Comparison of ENCODE assay signal across 26 cellular contexts in genomic region chr11:134439181-134439580, GRCh38. TPM values are rescaled to one million over a fixed set of nuclear protein-coding genes. Genes with fewer than 3 reads are reported as not detected.
DNase-seq lines count a peak whose midpoint lies in the region; ATAC-seq, FAIRE-seq and TF ChIP-seq lines count a peak whose summit lies in the region.
"Had no signal": no experiment of that assay in that cellular context is flagged by ENCODE, and none has a peak within 500 bp of the region (broad histone marks: within the 10 kb centered on the region; RNA-seq: fewer than 3 reads in every experiment).

No MANE protein-coding gene starts in this region.

- peaks cover 6 to 22% of the 10 kb centered on the region in 2 donors for H3K27me3 Mint-ChIP-seq in CD8-positive, alpha-beta memory T cell

- 29% methylated on average over 2 of the region's 8 CpGs for WGBS in SK-N-SH (ENCODE audit: low lambda C conversion rate)
- WGBS in HepG2 (ENCODE audit: low lambda C conversion rate) = 69% methylated on average over 4 of the region's 8 CpGs

- no peaks in the 10 kb centered on the region for H3K79me2 ChIP-seq in SK-N-SH (ENCODE audit: insufficient read depth)
- no peaks in the 10 kb centered on the region for H3K79me2 ChIP-seq in HepG2 (ENCODE audit: insufficient read depth, low read length)

- POLR2A ChIA-PET in SK-N-SH (lab: Yijun Ruan, JAX) = no interaction called here
- POLR2A ChIA-PET in HepG2 (lab: Yijun Ruan, JAX) = no interaction called here
- POLR2A ChIA-PET in CD8-positive, alpha-beta memory T cell (lab: Charles Lee) = no interaction called here

- H3K27me3 ChIP-seq in SK-N-SH (ENCODE audit: insufficient read depth) (no peaks in the 10 kb centered on the region), HepG2 (ENCODE audit: control insufficient read depth in 1 of 2, insufficient read depth in 2 of 2, low read length in 2 of 2) (peaks cover 2 to 15% of the 10 kb centered on the region in 2 experiments; a peak in 3 of 5 replicates), MG63 (no peaks in the 10 kb centered on the region), brain microvascular endothelial cell (replicated peaks) (no peaks in the 10 kb centered on the region)
- no peaks in the 10 kb centered on the region for H3K27me3 ChIP-seq in CD8-positive, alpha-beta memory T cell (ENCODE audit: insufficient read depth, low read length, poor library complexity, severe bottlenecking)

- H3K9me3 ChIP-seq in SK-N-SH (no peaks in the 10 kb centered on the region), HepG2 (ENCODE audit: low read length) (no peaks in the 10 kb centered on the region), MG63 (no peaks in the 10 kb centered on the region)
- no peaks in the 10 kb centered on the region for H3K9me3 ChIP-seq in CD8-positive, alpha-beta memory T cell (ENCODE audit: low read length)
- H3K9me3 ChIP-seq: heart right ventricle, upper lobe of right lung had no signal

- H3K9me3 Mint-ChIP-seq in CD8-positive, alpha-beta memory T cell = peaks cover 0 to 2% (median 0%) of the 10 kb centered on the region in 5 donors

- H3K36me3 Mint-ChIP-seq in CD8-positive, alpha-beta memory T cell = no peaks in the 10 kb centered on the region
- H3K36me3 Mint-ChIP-seq: activated naive CD8-positive, alpha-beta T cell; naive thymus-derived CD4-positive, alpha-beta T cell had no signal

- H3K9me2 ChIP-seq in SK-N-SH = no peaks in the 10 kb centered on the region

- no TSS peak for BruUV-seq in HepG2 (replicated peaks; lab: Mats Ljungman, UMichigan)

- H3K9ac ChIP-seq in SK-N-SH (no peak overlapping the region), HepG2 (ENCODE audit: insufficient read depth, low read depth, low read length) (no peak overlapping the region)

- in situ Hi-C loops in HepG2 (cut with HindIII; ENCODE audit: extremely low pct_ligation_motif_present, low pct_unique_long_range_greater_than_20kb) (no loop called here), brain microvascular endothelial cell (cut with HindIII; ENCODE audit: low pct_ligation_motif_present, low sequenced_read_pairs) (no loop called here)

- H2AFZ ChIP-seq in SK-N-SH (ENCODE audit: low read depth) (no peak overlapping the region), HepG2 (ENCODE audit: low read length) (no peak overlapping the region)

- H3K27ac Mint-ChIP-seq in CD8-positive, alpha-beta memory T cell = no peak overlapping the region
- H3K27ac Mint-ChIP-seq: activated naive CD8-positive, alpha-beta T cell; activated T-cell treated with anti-CD3 and anti-CD28 coated beads, Interleukin-2, amount 50 U/mL, for 72 hours; naive thymus-derived CD4-positive, alpha-beta T cell had no signal

- CTCF ChIA-PET in SK-N-SH (lab: Yijun Ruan, JAX) = interaction anchor here (0.9 kb wide), 1 partner anchor 79 kb away, joined by 3 read pairs; no protein-coding TSS in a partner anchor
- CTCF ChIA-PET in HepG2 (lab: Yijun Ruan, JAX; ENCODE audit: low intra/inter-chr PET ratio, low total read pairs) = no interaction called here
- CTCF ChIA-PET in CD8-positive, alpha-beta memory T cell (lab: Charles Lee) = no interaction called here

- H3K4me1 ChIP-seq in SK-N-SH (ENCODE audit: control insufficient read depth in 1 of 2, insufficient read depth in 2 of 2, low read depth in 1 of 2, low read length in 1 of 2) = peaks cover 0 to 16% of the 10 kb centered on the region in 2 experiments; a peak in 1 of 4 replicates
- H3K4me1 ChIP-seq in HepG2 (ENCODE audit: insufficient read depth, low read length) = peaks cover 8% of the 10 kb centered on the region
- H3K4me1 ChIP-seq in CD8-positive, alpha-beta memory T cell (ENCODE audit: insufficient read depth, low read length) = no peaks in the 10 kb centered on the region
- H3K4me1 ChIP-seq: heart right ventricle, upper lobe of right lung had no signal

- H3K27ac ChIP-seq in SK-N-SH (ENCODE audit: low read depth in 2 of 2, low read length in 1 of 2) (no peak overlapping the region), HepG2 (ENCODE audit: extremely low read length, insufficient read depth, low read length) (no peak overlapping the region), brain microvascular endothelial cell (no peak overlapping the region)
- no peak overlapping the region for H3K27ac ChIP-seq in CD8-positive, alpha-beta memory T cell (ENCODE audit: low read depth, low read length)
- H3K27ac ChIP-seq: heart right ventricle, skin epidermis, upper lobe of right lung had no signal

- H3K4me2 ChIP-seq in SK-N-SH (no peak overlapping the region), HepG2 (ENCODE audit: low read depth, low read length) (no peak overlapping the region)

- no peak overlapping the region for H3K4me3 Mint-ChIP-seq in CD8-positive, alpha-beta memory T cell
- H3K4me3 Mint-ChIP-seq: activated naive CD8-positive, alpha-beta T cell; activated T-cell treated with anti-CD3 and anti-CD28 coated beads, Interleukin-2, amount 50 U/mL, for 72 hours; naive thymus-derived CD4-positive, alpha-beta T cell had no signal

- no peak overlapping the region for H3K4me3 ChIP-seq in SK-N-SH (ENCODE audit: low read depth in 2 of 2, low read length in 1 of 2)
- no peak overlapping the region for H3K4me3 ChIP-seq in HepG2 (replicated peaks in 1 of 3; ENCODE audit: insufficient read depth in 1 of 3, low read depth in 2 of 3, low read length in 3 of 3)
- H3K4me3 ChIP-seq in MG63 = no peak overlapping the region
- H3K4me3 ChIP-seq in CD8-positive, alpha-beta memory T cell (ENCODE audit: low read length) = no peak overlapping the region
- no peak overlapping the region for H3K4me3 ChIP-seq in brain microvascular endothelial cell (ENCODE audit: low read depth, low read length)
- H3K4me3 ChIP-seq: heart right ventricle, skin epidermis, upper lobe of right lung had no signal

- FAIRE-seq in HepG2 (lab: Jason Lieb, UNC) = no peak
- FAIRE-seq: A204.1, endometrium had no signal

- no peak for TF ChIP-seq EP300 in SK-N-SH (IDR thresholded peaks at IDR 0.05; ENCODE audit: borderline replicate concordance in 1 of 2, low read depth in 1 of 2, low read length in 1 of 2)
- no peak for TF ChIP-seq EP300 in HepG2 (IDR thresholded peaks at IDR 0.05; ENCODE audit: low read depth in 2 of 2, low read length in 2 of 2)
- TF ChIP-seq EP300 in HepG2 (CRISPR knock-in tag; IDR thresholded peaks at IDR 0.05; ENCODE audit: borderline replicate concordance) = no peak

- no peak for TF ChIP-seq CTCF in SK-N-SH (IDR thresholded peaks at IDR 0.05)
- TF ChIP-seq CTCF in HepG2 (CRISPR knock-in tag; IDR thresholded peaks at IDR 0.05) = no peak
- no peak for TF ChIP-seq CTCF in brain microvascular endothelial cell (IDR thresholded peaks at IDR 0.05; ENCODE audit: low read depth, low read length, missing control alignments)

- ATAC-seq in SK-N-SH treated with all-trans-retinoic acid at 6 μM for 48 hours (no peak), HepG2 (peak; percentile 48)
- ATAC-seq: activated CD4-positive, CD25-positive, alpha-beta regulatory T cell treated with anti-CD3 and anti-CD28 coated beads, Interleukin-2, amount 50 U/mL, for 24 hours; activated T-cell treated with anti-CD3 and anti-CD28 coated beads, Interleukin-2, amount 50 U/mL, for 72 hours; heart right ventricle; naive thymus-derived CD4-positive, alpha-beta T cell; upper lobe of right lung had no signal

- no peak for TF ChIP-seq POLR2A in HepG2 (IDR thresholded peaks at IDR 0.05; ENCODE audit: insufficient read depth in 1 of 2, low read depth in 2 of 2, low read length in 2 of 2)

- no peaks in the 10 kb centered on the region for H3F3A ChIP-seq in SK-N-SH (replicated peaks; ENCODE audit: insufficient read depth)

- no peaks in the 10 kb centered on the region for H3K36me3 ChIP-seq in SK-N-SH (replicated peaks in 1 of 2; ENCODE audit: control insufficient read depth in 1 of 2, insufficient read depth in 2 of 2, low read length in 1 of 2)
- no peaks in the 10 kb centered on the region for H3K36me3 ChIP-seq in HepG2 (replicated peaks in 1 of 2; ENCODE audit: control insufficient read depth in 1 of 2, insufficient read depth in 2 of 2, low read length in 2 of 2)
- no peaks in the 10 kb centered on the region for H3K36me3 ChIP-seq in MG63
- no peaks in the 10 kb centered on the region for H3K36me3 ChIP-seq in CD8-positive, alpha-beta memory T cell (ENCODE audit: insufficient read depth, low read length)
- H3K36me3 ChIP-seq in brain microvascular endothelial cell (replicated peaks) = no peaks in the 10 kb centered on the region
- H3K36me3 ChIP-seq: heart right ventricle, upper lobe of right lung had no signal

- H4K20me1 ChIP-seq in SK-N-SH (ENCODE audit: insufficient read depth) (no peaks in the 10 kb centered on the region), HepG2 (ENCODE audit: insufficient read depth, low read length) (no peaks in the 10 kb centered on the region)

- DNase-seq in SK-N-SH (no peak), RPMI8226 (peak; percentile 46), HepG2 (ENCODE audit: low spot score) (no peak), superior temporal gyrus (ENCODE audit: extremely low spot score) (peak; percentile 25), MG63 (no peak), brain microvascular endothelial cell (no peak)
- DNase-seq in CD8-positive, alpha-beta memory T cell = no peak
- DNase-seq: activated CD8-positive, alpha-beta memory T cell treated with anti-CD3 and anti-CD28 coated beads for 24 hours; activated T-cell treated with anti-CD3 and anti-CD28 coated beads, Interleukin-2, amount 50 U/mL, for 72 hours; cortex of kidney; DMS153; GOT3; heart right ventricle; naive thymus-derived CD4-positive, alpha-beta T cell; NCI-H1417; NCI-H526 treated with DMSO at 0.1 percent for 48 hours; stimulated activated CD4-positive, alpha-beta T cell treated with anti-CD3 and anti-CD28 coated beads, Interleukin-4, amount 100 ng/mL, for 1 hour; upper lobe of right lung had no signal

- 0 out of 2 replicates have a peak, but pooled peaks have one; percentile 5 for TF ChIP-seq RAD21 in SK-N-SH (IDR thresholded peaks at IDR 0.05; ENCODE audit: low read length)
- no peak for TF ChIP-seq RAD21 in HepG2 (CRISPR knock-in tag; IDR thresholded peaks at IDR 0.05)

- no peaks in the 10 kb centered on the region for H3K4me1 Mint-ChIP-seq in CD8-positive, alpha-beta memory T cell

- intact Hi-C loops in HepG2 (cut with micrococcal nuclease; ENCODE audit: unreplicated experiment) = no loop called here

RNA-seq across cellular contexts. Expression of gene B3GAT1, which starts 27.1 kb away (rescaled TPM):
- polyA plus RNA-seq in SK-N-SH (2012; rRNA removed) (0.15 and 0.16 TPM in 2 replicates), HepG2 (2011; rRNA removed) (not detected in 2 replicates)
- 0.09 and 0.51 TPM in 2 replicates for polyA plus RNA-seq in SK-N-SH (2012; cell fraction: cytosol; rRNA removed)
- polyA plus RNA-seq in SK-N-SH (2012; cell fraction: nucleus; rRNA removed) = 0.67 and 1.2 TPM in 2 replicates
- not detected in 2 replicates for total RNA-seq in HepG2 (2016; rRNA removed; fragmentation: Illumina TruSeq; extraction: Trizol)
- total RNA-seq in HepG2 (2016; cell fraction: cytosol; rRNA removed; fragmentation: Illumina TruSeq; extraction: Trizol; ENCODE audit: low read depth) = not detected in 2 replicates
- total RNA-seq in HepG2 (2016; cell fraction: insoluble cytoplasmic fraction; rRNA removed; fragmentation: Illumina TruSeq; extraction: Trizol) = not detected in 2 replicates
- not detected in 2 replicates for total RNA-seq in HepG2 (2016; cell fraction: membrane; rRNA removed; fragmentation: Illumina TruSeq; extraction: Trizol)
- not detected in 2 replicates for total RNA-seq in HepG2 (2016; cell fraction: nucleus; rRNA removed; fragmentation: Illumina TruSeq; extraction: Trizol)
- polyA plus RNA-seq in HepG2 (2011; cell fraction: cytosol; rRNA removed) = not detected in 2 replicates
- polyA plus RNA-seq in HepG2 (2011; cell fraction: nucleus; rRNA removed) = not detected in 2 replicates
- not detected in 2 replicates for polyA plus RNA-seq in HepG2 (2012)
- not detected in 2 replicates for polyA plus RNA-seq in HepG2 (2016; cell fraction: cytosol; fragmentation: Illumina TruSeq; extraction: Trizol; ENCODE audit: low read depth)
- polyA plus RNA-seq in HepG2 (2016; cell fraction: insoluble cytoplasmic fraction; fragmentation: Illumina TruSeq; extraction: Trizol; ENCODE audit: low read depth) = not detected in 2 replicates
- not detected in 2 replicates for polyA plus RNA-seq in HepG2 (2016; cell fraction: membrane; fragmentation: Illumina TruSeq; extraction: Trizol; ENCODE audit: low read depth)
- polyA plus RNA-seq in HepG2 (2016; cell fraction: nucleus; fragmentation: Illumina TruSeq; extraction: Trizol; ENCODE audit: insufficient read depth, low read depth) = not detected in 2 replicates
- polyA minus RNA-seq in HepG2 (2011; rRNA and poly(A)+ RNA removed; ENCODE audit: low replicate concordance) = not detected in 2 replicates
- polyA minus RNA-seq in HepG2 (2011; cell fraction: cytosol; rRNA and poly(A)+ RNA removed) = not detected in 2 replicates
- polyA minus RNA-seq in HepG2 (2011; cell fraction: nucleus; rRNA and poly(A)+ RNA removed) = not detected in 2 replicates
- 0.43 TPM in 1 of 2 replicates, not detected in the other for total RNA-seq in MG63 (2014; rRNA removed; shearing (Covaris generic); ENCODE audit: low replicate concordance)
- total RNA-seq in CD8-positive, alpha-beta memory T cell = under 1 TPM; 0.35 to 0.44 TPM
- 0.07 TPM for polyA plus RNA-seq in CD8-positive, alpha-beta memory T cell
- total RNA-seq: lung microvascular endothelial cell had no signal
- polyA plus RNA-seq: BJ; naive thymus-derived CD4-positive, alpha-beta T cell had no signal

Comparison
In these comparisons a context has a peak if more than half of its experiments do, and no peak if none do; other contexts are left out.
1. DNase-seq: peak in RPMI8226 (single experiment) and superior temporal gyrus (single experiment); none in SK-N-SH (single experiment), HepG2 (single experiment), MG63 (single experiment), CD8-positive, alpha-beta memory T cell (0 of 5) and brain microvascular endothelial cell (single experiment).
2. Of the 25 proteins assayed by ChIP-seq in both HepG2 and SK-N-SH: peak only in HepG2: none; only in SK-N-SH: RAD21; in both: none; in neither: 24.